ENCODE assay signal across 22 cellular contexts in genomic region chr22:22879675-22880029, GRCh38. TPM values are rescaled to one million over a fixed set of nuclear protein-coding genes. Genes with fewer than 3 reads are reported as not detected.
DNase-seq lines count a peak whose midpoint lies in the region; ATAC-seq and TF ChIP-seq lines count a peak whose summit lies in the region.
"Had no signal": no experiment of that assay in that cellular context is flagged by ENCODE, and none has a peak within 500 bp of the region (broad histone marks: within the 10 kb centered on the region; RNA-seq: fewer than 3 reads in every experiment).

No MANE protein-coding gene starts in this region.

- H3K27me3 ChIP-seq in CD4-positive, alpha-beta memory T cell (ENCODE audit: insufficient read depth, low read length) = no peaks in the 10 kb centered on the region
- no peaks in the 10 kb centered on the region for H3K27me3 ChIP-seq in OCI-LY1 (ENCODE audit: insufficient read depth, low read length)

- H3K9me3 ChIP-seq in CD4-positive, alpha-beta memory T cell (ENCODE audit: control insufficient read depth in 1 of 2, low read length in 2 of 2) = no peaks in the 10 kb centered on the region
- H3K9me3 ChIP-seq in OCI-LY1 (ENCODE audit: low read length) = no peaks in the 10 kb centered on the region

- no peak for ATAC-seq in stimulated activated effector memory CD8-positive, alpha-beta T cell treated with anti-CD3 and anti-CD28 coated beads, Interleukin-12 subunit alpha, Interleukin-12 subunit beta, amount 100 ng/mL, for 72 hours
- ATAC-seq in HG03460 (IDR thresholded peaks at IDR 0.05; ENCODE audit: unreplicated experiment) = no peak
- ATAC-seq: HCT116, HepG2, PC-3 had no signal

- peak overlapping the region; percentile 70 for H3K9ac ChIP-seq in OCI-LY1 (ENCODE audit: low read length)

- H3F3A ChIP-seq in OCI-LY1 (ENCODE audit: insufficient read depth, low read length) = no peaks in the 10 kb centered on the region

- H3K36me3 ChIP-seq in CD4-positive, alpha-beta memory T cell (ENCODE audit: insufficient read depth, low read length) = no peaks in the 10 kb centered on the region
- no peaks in the 10 kb centered on the region for H3K36me3 ChIP-seq in OCI-LY1 (ENCODE audit: insufficient read depth, low read length)

- H3K9me2 ChIP-seq in OCI-LY1 (ENCODE audit: low read depth, low read length) = no peaks in the 10 kb centered on the region

- H3K4me2 ChIP-seq in OCI-LY1 (ENCODE audit: low read length) = peak overlapping the region; percentile 69

- intact Hi-C loops in CD4-positive, alpha-beta memory T cell (cut with micrococcal nuclease) = loop anchor here (10.0 kb wide), 1 partner anchor 75 kb away; no protein-coding TSS in a partner anchor

- CTCF ChIA-PET in CD4-positive, alpha-beta memory T cell (lab: Charles Lee; ENCODE audit: partially characterized antibody) = interaction anchor here (1.0 to 10.6 kb wide), 11 partner anchors 24 to 186 kb away, joined by 3 to 431 read pairs (median 40); no protein-coding TSS in a partner anchor

- POLR2A ChIA-PET in CD4-positive, alpha-beta memory T cell (lab: Charles Lee; ENCODE audit: partially characterized antibody) = interaction anchor here (0.9 to 4.1 kb wide), 3 partner anchors 24 to 126 kb away, joined by 3 to 27 read pairs (median 6); no protein-coding TSS in a partner anchor

- H3K4me1 ChIP-seq in CD4-positive, alpha-beta memory T cell (ENCODE audit: insufficient read depth, low read length) = no peaks in the 10 kb centered on the region
- peaks cover 76% of the 10 kb centered on the region for H3K4me1 ChIP-seq in OCI-LY1 (ENCODE audit: insufficient read depth, low read length, severe bottlenecking)

- no peak for DNase-seq in CD4-positive, alpha-beta memory T cell
- peak; percentile 29 for DNase-seq in islet precursor cell
- DNase-seq in stimulated activated effector memory CD8-positive, alpha-beta T cell treated with anti-CD3 and anti-CD28 coated beads, Interleukin-12 subunit alpha, Interleukin-12 subunit beta, amount 100 ng/mL, for 72 hours (ENCODE audit: low spot score in 2 of 2) = no peak
- no peak for DNase-seq in NCI-H2227 (lab: John Stamatoyannopoulos, UW; ENCODE audit: unreplicated experiment)
- DNase-seq in HPDE6-E6E7 (ENCODE audit: extremely low spot score) = no peak
- DNase-seq in activated effector memory CD4-positive, alpha-beta T cell treated with anti-CD3 and anti-CD28 coated beads, Interleukin-2, amount 50 U/mL, for 16 hours = no peak
- DNase-seq: C1 segment of cervical spinal cord, GDM1, GOT3, KBM-7, NCI-H1105, NCI-H2029 treated with DMSO at 0.1 percent for 48 hours, NCI-H446, NCI-H526, RPMI8226, SHP77, SW 1271 had no signal

- H3K27me3 Mint-ChIP-seq in CD4-positive, alpha-beta memory T cell = no peaks in the 10 kb centered on the region

- no peaks in the 10 kb centered on the region for H3K79me2 ChIP-seq in OCI-LY1 (ENCODE audit: insufficient read depth, low read length)

- no peak overlapping the region for H3K27ac ChIP-seq in CD4-positive, alpha-beta memory T cell (ENCODE audit: low read depth, low read length)
- H3K27ac ChIP-seq in OCI-LY1 (ENCODE audit: low read depth, low read length, poor library complexity, severe bottlenecking) = peak overlapping the region; percentile 96

- no peaks in the 10 kb centered on the region for H4K20me1 ChIP-seq in OCI-LY1 (ENCODE audit: insufficient read depth, low read length)

- no peak overlapping the region for H2AFZ ChIP-seq in OCI-LY1 (ENCODE audit: low read length)

- peak overlapping the region in 4 of 7 donors; percentile 5 to 81 (median 12) for H3K27ac Mint-ChIP-seq in CD4-positive, alpha-beta memory T cell
- peak overlapping the region; percentile 64 for H3K27ac Mint-ChIP-seq in stimulated activated effector memory CD8-positive, alpha-beta T cell treated with anti-CD3 and anti-CD28 coated beads, Interleukin-12 subunit alpha, Interleukin-12 subunit beta, amount 100 ng/mL, for 72 hours

- H3K36me3 Mint-ChIP-seq in CD4-positive, alpha-beta memory T cell = no peaks in the 10 kb centered on the region
- no peaks in the 10 kb centered on the region for H3K36me3 Mint-ChIP-seq in stimulated activated effector memory CD8-positive, alpha-beta T cell treated with anti-CD3 and anti-CD28 coated beads, Interleukin-12 subunit alpha, Interleukin-12 subunit beta, amount 100 ng/mL, for 72 hours

- no peak for TF ChIP-seq CTCF in OCI-LY1 (IDR thresholded peaks at IDR 0.05; ENCODE audit: low read length)

- H3K4me1 Mint-ChIP-seq in CD4-positive, alpha-beta memory T cell = peaks cover 0 to 5% (median 3%) of the 10 kb centered on the region in 4 donors
- H3K4me1 Mint-ChIP-seq in stimulated activated effector memory CD8-positive, alpha-beta T cell treated with anti-CD3 and anti-CD28 coated beads, Interleukin-12 subunit alpha, Interleukin-12 subunit beta, amount 100 ng/mL, for 72 hours = peaks cover 17% of the 10 kb centered on the region

- peaks cover 0 to 8% (median 1%) of the 10 kb centered on the region in 8 donors for H3K9me3 Mint-ChIP-seq in CD4-positive, alpha-beta memory T cell
- peaks cover under 1% of the 10 kb centered on the region for H3K9me3 Mint-ChIP-seq in stimulated activated effector memory CD8-positive, alpha-beta T cell treated with anti-CD3 and anti-CD28 coated beads, Interleukin-12 subunit alpha, Interleukin-12 subunit beta, amount 100 ng/mL, for 72 hours

- no peak overlapping the region for H3K4me3 Mint-ChIP-seq in CD4-positive, alpha-beta memory T cell
- H3K4me3 Mint-ChIP-seq in stimulated activated effector memory CD8-positive, alpha-beta T cell treated with anti-CD3 and anti-CD28 coated beads, Interleukin-12 subunit alpha, Interleukin-12 subunit beta, amount 100 ng/mL, for 72 hours = no peak overlapping the region

- no peak overlapping the region for H3K4me3 ChIP-seq in CD4-positive, alpha-beta memory T cell (ENCODE audit: low read length in 2 of 2)
- H3K4me3 ChIP-seq in OCI-LY1 (ENCODE audit: low read depth, low read length, poor library complexity, severe bottlenecking) = peak overlapping the region; percentile 53

RNA-seq across cellular contexts. Expression of gene IGLL5, which starts 8.0 kb away (rescaled TPM):
- not detected for total RNA-seq in CD4-positive, alpha-beta memory T cell
- 1 to 10 TPM in 1 of 2 donors, under 1 TPM in 1; 0.26 to 3.6 TPM for polyA plus RNA-seq in CD4-positive, alpha-beta memory T cell
- total RNA-seq: HepG2, PC-3 had no signal
- polyA plus RNA-seq: HepG2 had no signal
